Comparison of ENCODE assay signal across 25 cellular contexts in the genomic region with DNA sequence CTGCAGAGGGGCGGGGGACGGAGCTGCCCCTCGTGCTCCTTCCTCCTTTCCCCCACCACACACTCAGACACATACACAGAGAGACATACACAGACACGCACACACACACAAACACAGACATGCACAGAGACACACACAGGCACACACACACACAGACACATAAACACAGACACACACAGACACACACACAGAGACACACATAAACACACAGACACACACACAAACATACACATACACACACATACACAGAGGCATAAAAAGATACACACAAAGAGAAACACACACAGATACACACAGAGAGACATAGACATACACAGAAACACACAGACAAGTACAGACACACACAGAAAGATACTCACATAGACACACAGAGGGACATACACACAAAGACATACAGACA.
DNase-seq lines count a peak whose midpoint lies in the region; ATAC-seq, FAIRE-seq and TF ChIP-seq lines count a peak whose summit lies in the region.
"Had no signal": no experiment of that assay in that cellular context is flagged by ENCODE, and none has a peak within 500 bp of the region (broad histone marks: within the 10 kb centered on the region; RNA-seq: fewer than 3 reads in every experiment).

No MANE protein-coding gene starts in this region.

- no peak overlapping the region for H3K4me2 ChIP-seq in IMR-90 (ENCODE audit: low read depth, low read length)
- H3K4me2 ChIP-seq: A549; BLaER1 treated with 17β-estradiol and CSF1 and Interleukin-3, amounts not matched to agents 10 nM and 100 nM; GM23338 had no signal

- no peak overlapping the region for H2AK9ac ChIP-seq in IMR-90 (replicated peaks; ENCODE audit: low read depth, low read length, poor library complexity)

- intact Hi-C loops in IMR-90 (cut with micrococcal nuclease) (no loop called here), colonic mucosa (cut with DNase I) (no loop called here)

- H3K9me3 ChIP-seq in HEK293 (ENCODE audit: control insufficient read depth, insufficient read depth, low read depth, low read length): peaks cover under 1% of the 10 kb centered on the region; the same call in 1 of the 2 replicates
- no peaks in the 10 kb centered on the region; the same call in 1 of the 2 replicates for H3K9me3 ChIP-seq in IMR-90 (ENCODE audit: control insufficient read depth, insufficient read depth, low read length)
- no peaks in the 10 kb centered on the region for H3K9me3 ChIP-seq in colonic mucosa
- H3K9me3 ChIP-seq: BE2C; BLaER1 treated with 17β-estradiol and CSF1 and Interleukin-3, amounts not matched to agents 10 nM and 100 nM; HAP-1 had no signal

- TF ChIP-seq CTCF in HEK293 (tag by site-specific recombination; IDR thresholded peaks at IDR 0.05) (no peak), IMR-90 (conservative IDR thresholded peaks at IDR 0.05; ENCODE audit: low read depth, low read length) (no peak), colonic mucosa (IDR thresholded peaks at IDR 0.05) (no peak)

- H3K9me1 ChIP-seq in IMR-90 (ENCODE audit: insufficient read depth, low read length): no peaks in the 10 kb centered on the region

- H3K27ac ChIP-seq in HEK293 (ENCODE audit: extremely low read depth, low read depth, low read length): no peak overlapping the region
- H3K27ac ChIP-seq in IMR-90 (ENCODE audit: insufficient read depth, low read length): no peak overlapping the region
- no peak overlapping the region for H3K27ac ChIP-seq in colonic mucosa
- H3K27ac ChIP-seq: A549; BLaER1 treated with 17β-estradiol and CSF1 and Interleukin-3, amounts not matched to agents 10 nM and 100 nM had no signal

- H3K56ac ChIP-seq in IMR-90 (ENCODE audit: extremely low read depth, insufficient read depth, low read length): no peak overlapping the region

- H2BK120ac ChIP-seq in IMR-90 (ENCODE audit: low read depth, low read length): no peak overlapping the region

- H4K91ac ChIP-seq in IMR-90 (ENCODE audit: insufficient read depth, low read depth, low read length): no peak overlapping the region

- CTCF ChIA-PET in HEK293 (lab: Yijun Ruan, JAX): interaction anchor here (0.6 to 2.5 kb wide), 6 partner anchors 7 to 297 kb away, joined by 3 to 12 read pairs (median 4); no protein-coding TSS in a partner anchor
- CTCF ChIA-PET in IMR-90 (lab: Yijun Ruan, JAX): no interaction called here

- dilution Hi-C loops in IMR-90 (cut with HindIII; ENCODE audit: low sequenced_read_pairs, unreplicated experiment): no loop called here

- in situ Hi-C loops in IMR-90 (cut with MboI; ENCODE audit: low sequenced_read_pairs): no loop called here

- WGBS in IMR-90 (ENCODE audit: extremely low coverage in 2 of 2, insufficient read length in 1 of 2), 2 experiments: 60% methylated on average over 4 of the region's 4 CpGs; no CpG with 5 or more reads in 1 of the 2 experiments

- no peaks in the 10 kb centered on the region for H3K27me3 ChIP-seq in IMR-90 (ENCODE audit: control insufficient read depth, insufficient read depth, low read length)
- H3K27me3 ChIP-seq in colonic mucosa: no peaks in the 10 kb centered on the region
- H3K27me3 ChIP-seq: BE2C; BLaER1 treated with 17β-estradiol and CSF1 and Interleukin-3, amounts not matched to agents 10 nM and 100 nM had no signal

- no peak overlapping the region for H3K4ac ChIP-seq in IMR-90 (ENCODE audit: low read depth, low read length)

- H3K36me3 ChIP-seq in HEK293 (ENCODE audit: control insufficient read depth in 2 of 2, insufficient read depth in 1 of 2, low read length in 2 of 2): no peaks in the 10 kb centered on the region
- H3K36me3 ChIP-seq in IMR-90 (ENCODE audit: control insufficient read depth, insufficient read depth, low read length): no peaks in the 10 kb centered on the region
- no peaks in the 10 kb centered on the region for H3K36me3 ChIP-seq in colonic mucosa
- H3K36me3 ChIP-seq: BE2C; BLaER1 treated with 17β-estradiol and CSF1 and Interleukin-3, amounts not matched to agents 10 nM and 100 nM; HAP-1 had no signal

- no peak for TF ChIP-seq POLR2A in IMR-90 (IDR thresholded peaks at IDR 0.05; ENCODE audit: low read depth, low read length)

- BruUV-seq in IMR-90 (replicated peaks; lab: Mats Ljungman, UMichigan): no TSS peak

- H2BK5ac ChIP-seq in IMR-90 (ENCODE audit: low read depth, low read length, poor library complexity, severe bottlenecking): peak overlapping the region; percentile 84

- no peak overlapping the region for H2AFZ ChIP-seq in IMR-90 (replicated peaks; ENCODE audit: low read length, poor library complexity)
- H2AFZ ChIP-seq: GM23338 had no signal

- peak; percentile 99 for FAIRE-seq in urothelium cell line (lab: Jason Lieb, UNC)
- FAIRE-seq: A549, D721Med, GM12891, GM18507, H54 had no signal

- no peak overlapping the region for H3K14ac ChIP-seq in IMR-90 (replicated peaks; ENCODE audit: low read depth, low read length)

- H4K20me1 ChIP-seq in IMR-90 (ENCODE audit: insufficient read depth, low read length): no peaks in the 10 kb centered on the region
- H4K20me1 ChIP-seq: BLaER1 treated with 17β-estradiol and CSF1 and Interleukin-3, amounts not matched to agents 10 nM and 100 nM had no signal

- POLR2A ChIA-PET in HEK293 (lab: Yijun Ruan, JAX) (no interaction called here), IMR-90 (lab: Charles Lee; ENCODE audit: unreplicated experiment) (no interaction called here)

- H2AK5ac ChIP-seq in IMR-90 (ENCODE audit: low read depth, low read length): no peak overlapping the region

- TF ChIP-seq RAD21 in IMR-90 (IDR thresholded peaks at IDR 0.05; ENCODE audit: low read length): no peak

- no peaks in the 10 kb centered on the region for H3K4me1 ChIP-seq in HEK293 (ENCODE audit: control insufficient read depth, insufficient read depth, low read length)
- H3K4me1 ChIP-seq in IMR-90 (ENCODE audit: control insufficient read depth, insufficient read depth, low read length): no peaks in the 10 kb centered on the region
- no peaks in the 10 kb centered on the region for H3K4me1 ChIP-seq in colonic mucosa
- H3K4me1 ChIP-seq: A549, BE2C, HAP-1 had no signal

- no peak for DNase-seq in IMR-90
- DNase-seq in islet precursor cell: peak; percentile 10
- no peak for DNase-seq in urothelium cell line (ENCODE audit: low spot score)
- no peak for DNase-seq in activated CD8-positive, alpha-beta memory T cell treated with anti-CD3 and anti-CD28 coated beads, Interleukin-2, amount 50 U/mL, for 48 hours
- DNase-seq in colonic mucosa: no peak
- no peak for DNase-seq in SIG-M5 (lab: John Stamatoyannopoulos, UW)
- DNase-seq: 8988T; ACHN; AML-193; BE2C; CD4-positive, alpha-beta T cell; CD8-positive, alpha-beta memory T cell; DMS 273 treated with DMSO at 0.1 percent for 48 hours; DMS53; DMS79 treated with DMSO at 0.1 percent for 48 hours; GF-D8 had no signal

- H4K8ac ChIP-seq in IMR-90 (ENCODE audit: low read depth in 2 of 2, low read length in 2 of 2): no peak overlapping the region

- no peaks in the 10 kb centered on the region for H3K79me1 ChIP-seq in IMR-90 (ENCODE audit: low read depth in 1 of 2, low read length in 2 of 2)

- H2BK20ac ChIP-seq in IMR-90 (ENCODE audit: low read depth, low read length): no peak overlapping the region

- H3K23ac ChIP-seq in IMR-90 (ENCODE audit: low read depth, low read length): no peak overlapping the region

- ATAC-seq in IMR-90 (ENCODE audit: low read depth): no peak
- ATAC-seq: GM23338 had no signal

- H4K5ac ChIP-seq in IMR-90 (ENCODE audit: low read depth, low read length): no peak overlapping the region

- H3K18ac ChIP-seq in IMR-90 (ENCODE audit: low read depth, low read length): no peak overlapping the region

- H2BK15ac ChIP-seq in IMR-90 (ENCODE audit: low read depth, low read length): no peak overlapping the region

- H3K9ac ChIP-seq in IMR-90 (ENCODE audit: low read depth, low read length) (no peak overlapping the region), colonic mucosa (ENCODE audit: low read depth in 2 of 2, low read length in 2 of 2) (no peak overlapping the region)
- H3K9ac ChIP-seq: BLaER1 treated with 17β-estradiol and CSF1 and Interleukin-3, amounts not matched to agents 10 nM and 100 nM had no signal

- H3K4me3 ChIP-seq in HEK293 (ENCODE audit: low read depth, low read length) (no peak overlapping the region), IMR-90 (ENCODE audit: insufficient read depth, low read depth, low read length) (no peak overlapping the region), colonic mucosa (no peak overlapping the region)
- H3K4me3 ChIP-seq: A549; BLaER1 treated with 17β-estradiol and CSF1 and Interleukin-3, amounts not matched to agents 10 nM and 100 nM; GM23338; HAP-1 had no signal

TF ChIP-seq in HEK293, 187 proteins besides CTCF, POLR2A, EP300 and RAD21 (continues in another document):
- TF ChIP-seq ZNF248 (tag by site-specific recombination; IDR thresholded peaks at IDR 0.05) (no peak), ZNF514 (tag by site-specific recombination; IDR thresholded peaks at IDR 0.05) (peak; percentile 74; the same call in 1 of the 2 replicates)

TF ChIP-seq in IMR-90, 13 proteins besides CTCF, POLR2A, EP300 and RAD21 (continues in another document):
- TF ChIP-seq RCOR1 (IDR thresholded peaks at IDR 0.05; ENCODE audit: insufficient replicate concordance, low read length): no peak
- no peak for TF ChIP-seq SMC3 (IDR thresholded peaks at IDR 0.05; ENCODE audit: low read depth, low read length)
- TF ChIP-seq MXI1 (IDR thresholded peaks at IDR 0.05; ENCODE audit: borderline replicate concordance, low read depth, low read length): no peak
- no peak for TF ChIP-seq NFE2L2 (IDR thresholded peaks at IDR 0.05; ENCODE audit: low read depth, low read length)
- TF ChIP-seq CEBPB (IDR thresholded peaks at IDR 0.05; ENCODE audit: low read depth, low read length): no peak
- TF ChIP-seq, protein P1, sequence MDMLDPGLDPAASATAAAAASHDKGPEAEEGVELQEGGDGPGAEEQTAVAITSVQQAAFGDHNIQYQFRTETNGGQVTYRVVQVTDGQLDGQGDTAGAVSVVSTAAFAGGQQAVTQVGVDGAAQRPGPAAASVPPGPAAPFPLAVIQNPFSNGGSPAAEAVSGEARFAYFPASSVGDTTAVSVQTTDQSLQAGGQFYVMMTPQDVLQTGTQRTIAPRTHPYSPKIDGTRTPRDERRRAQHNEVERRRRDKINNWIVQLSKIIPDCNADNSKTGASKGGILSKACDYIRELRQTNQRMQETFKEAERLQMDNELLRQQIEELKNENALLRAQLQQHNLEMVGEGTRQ (IDR thresholded peaks at IDR 0.05; ENCODE audit: low read depth, low read length): no peak
- TF ChIP-seq BHLHE40 (IDR thresholded peaks at IDR 0.05; ENCODE audit: low read depth, low read length): no peak
- no peak for TF ChIP-seq RFX5 (IDR thresholded peaks at IDR 0.05; ENCODE audit: low read depth, low read length)
- TF ChIP-seq, protein P2, sequence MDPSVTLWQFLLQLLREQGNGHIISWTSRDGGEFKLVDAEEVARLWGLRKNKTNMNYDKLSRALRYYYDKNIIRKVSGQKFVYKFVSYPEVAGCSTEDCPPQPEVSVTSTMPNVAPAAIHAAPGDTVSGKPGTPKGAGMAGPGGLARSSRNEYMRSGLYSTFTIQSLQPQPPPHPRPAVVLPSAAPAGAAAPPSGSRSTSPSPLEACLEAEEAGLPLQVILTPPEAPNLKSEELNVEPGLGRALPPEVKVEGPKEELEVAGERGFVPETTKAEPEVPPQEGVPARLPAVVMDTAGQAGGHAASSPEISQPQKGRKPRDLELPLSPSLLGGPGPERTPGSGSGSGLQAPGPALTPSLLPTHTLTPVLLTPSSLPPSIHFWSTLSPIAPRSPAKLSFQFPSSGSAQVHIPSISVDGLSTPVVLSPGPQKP (IDR thresholded peaks at IDR 0.05; ENCODE audit: borderline replicate concordance, low read depth, low read length): no peak
